1 cellular context compared by ENCODE assay signal in the genomic region with DNA sequence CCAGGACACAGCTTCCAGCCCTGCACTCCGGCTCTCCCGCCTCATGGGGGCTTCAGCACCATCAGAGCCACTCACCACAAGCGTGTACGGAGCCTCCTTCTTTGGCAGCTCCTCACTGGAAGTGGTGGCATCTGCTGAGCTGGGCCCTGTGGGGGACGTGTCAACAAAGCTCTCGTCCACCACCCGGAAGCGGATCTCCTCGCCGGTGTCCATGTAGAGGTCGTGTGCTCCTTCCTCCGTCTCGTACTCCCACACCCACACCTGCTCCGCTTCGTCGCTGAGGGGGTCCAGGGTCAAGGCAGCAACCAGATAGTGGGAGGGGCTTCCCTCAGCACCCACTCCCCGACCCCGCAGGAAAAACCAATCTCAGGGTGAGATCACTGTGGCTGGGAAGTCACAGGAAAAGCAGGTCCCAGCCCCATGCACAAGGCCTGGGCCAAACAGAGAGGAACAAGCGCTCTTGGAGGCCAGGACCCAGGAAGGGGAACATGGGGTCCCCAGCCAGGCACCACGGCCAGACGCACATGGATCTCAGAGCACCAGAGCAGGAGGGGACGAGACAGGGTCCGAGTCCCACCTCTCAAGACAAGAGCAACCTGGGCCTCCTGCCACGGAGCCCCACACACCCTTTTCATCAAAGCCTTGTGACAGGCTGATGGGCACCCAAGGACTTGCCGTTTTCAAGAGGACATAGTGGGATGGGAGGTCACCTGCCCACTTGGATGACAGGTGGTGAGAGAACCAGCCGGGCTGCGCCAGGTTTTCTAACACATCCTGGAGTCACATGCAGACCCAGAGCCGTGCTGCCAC.
A peak's percentile ranks its signal among the peaks of the same experiment; 100 is the strongest.
TF ChIP-seq lines count a peak whose summit lies in the region.

No MANE protein-coding gene starts in this region.

TF ChIP-seq in GM12878, 131 proteins besides CTCF, POLR2A, EP300 and RAD21:
- TF ChIP-seq POLR2AphosphoS2 (IDR thresholded peaks at IDR 0.05; ENCODE audit: low read depth, low read length) (peak; percentile 40; the same call in 1 of the 2 replicates), IKZF1 (conservative IDR thresholded peaks at IDR 0.05) (no peak)
